19 cellular contexts compared by ENCODE assay signal in the genomic region with DNA sequence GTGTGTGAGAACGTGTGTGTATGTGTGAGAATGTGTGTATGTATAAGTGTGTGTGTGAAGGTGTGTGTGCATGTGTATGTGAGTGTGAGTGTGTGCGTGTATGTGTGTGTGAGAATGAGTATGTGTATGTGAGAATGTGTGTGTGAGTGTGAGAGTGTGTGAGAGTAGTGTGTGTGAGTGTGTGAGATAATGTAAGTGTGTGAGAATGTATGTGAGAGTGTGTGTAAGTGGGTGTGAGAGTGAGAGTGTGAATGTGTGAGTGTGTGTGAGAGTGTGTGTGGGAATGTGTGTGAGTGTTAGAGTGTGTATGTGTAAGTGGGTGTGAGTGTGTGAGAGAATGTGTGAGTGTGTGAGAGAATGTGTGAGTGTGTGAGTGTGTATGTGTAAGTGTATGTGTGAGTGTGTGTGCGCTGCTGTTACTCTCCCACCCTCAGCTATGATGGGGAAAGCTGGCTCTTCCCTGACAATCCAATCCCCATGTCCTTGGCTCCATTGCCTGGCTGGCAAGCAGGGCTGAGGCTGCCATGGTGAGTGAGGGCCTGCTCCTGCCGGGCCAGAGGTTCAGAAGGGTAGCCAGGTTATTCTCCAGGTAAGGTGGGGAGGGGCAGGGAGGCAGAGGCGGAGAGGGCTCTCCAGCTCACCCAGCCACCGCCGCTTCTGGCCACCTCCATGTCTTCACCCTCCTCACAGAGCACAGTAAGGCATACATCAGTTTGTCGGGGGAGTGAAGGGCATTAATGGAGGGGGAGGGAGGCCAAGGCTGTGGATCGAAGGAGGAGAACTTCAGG.
A peak's percentile ranks its signal among the peaks of the same experiment; 100 is the strongest.
DNase-seq lines count a peak whose midpoint lies in the region; ATAC-seq, FAIRE-seq and TF ChIP-seq lines count a peak whose summit lies in the region.
"Had no signal": no experiment of that assay in that cellular context is flagged by ENCODE, and none has a peak within 500 bp of the region (broad histone marks: within the 10 kb centered on the region; RNA-seq: fewer than 3 reads in every experiment).

No MANE protein-coding gene starts in this region.

- H2AK5ac ChIP-seq in IMR-90 (ENCODE audit: low read depth, low read length) (no peak overlapping the region), H1 (ENCODE audit: low read depth, low read length) (peak overlapping the region; percentile 99), trophoblast cell (ENCODE audit: low read length) (no peak overlapping the region)

- H4K12ac ChIP-seq in trophoblast cell (ENCODE audit: low read depth, low read length) = no peak overlapping the region

- H2BK12ac ChIP-seq in H1 (ENCODE audit: low read depth, low read length) (peak overlapping the region; percentile 90; the same call in 1 of the 2 replicates), trophoblast cell (ENCODE audit: low read length) (no peak overlapping the region)

- in situ Hi-C loops in IMR-90 (cut with MboI; ENCODE audit: low sequenced_read_pairs) = no loop called here

- H3K23ac ChIP-seq in IMR-90 (ENCODE audit: low read depth, low read length) (no peak overlapping the region), H1 (ENCODE audit: insufficient read length) (no peak overlapping the region), trophoblast cell (ENCODE audit: low read length) (peak overlapping the region; percentile 23)

- TF ChIP-seq POLR2A in IMR-90 (IDR thresholded peaks at IDR 0.05; ENCODE audit: low read depth, low read length) = no peak
- TF ChIP-seq POLR2A in H1 (IDR thresholded peaks at IDR 0.05; ENCODE audit: control extremely low read depth in 1 of 2, low read depth in 2 of 2, low read length in 2 of 2) = no peak

- H3K9ac ChIP-seq in IMR-90 (ENCODE audit: low read depth, low read length) (no peak overlapping the region), H1 (replicated peaks in 1 of 4; ENCODE audit: extremely low read depth in 1 of 4, low read depth in 3 of 4, low read length in 3 of 4) (peak overlapping the region in 1 of 4 experiments; percentile 11; a peak in 1 of 7 replicates), trophoblast cell (ENCODE audit: low read length) (no peak overlapping the region)
- H3K9ac ChIP-seq: BLaER1, GM23248 had no signal

- no peak for DNase-seq in GM18507 (ENCODE audit: extremely low spot score, insufficient read length, low read depth)
- no peak for DNase-seq in IMR-90
- no peak for DNase-seq in H1 (ENCODE audit: low read depth in 1 of 2, low spot score in 2 of 2)
- no peak for DNase-seq in trophoblast cell
- DNase-seq in DMS 273 (lab: John Stamatoyannopoulos, UW; ENCODE audit: unreplicated experiment) = no peak
- DNase-seq in NCI-H2196 (lab: John Stamatoyannopoulos, UW; ENCODE audit: unreplicated experiment) = no peak
- DNase-seq in head of caudate nucleus = no peak
- DNase-seq: 8988T; CD4-positive, alpha-beta memory T cell; DMS79 treated with DMSO at 0.1 percent for 48 hours; GF-D8; GM23248; HCEC 1CT; HFFc6; KBM-7 had no signal

- H2BK15ac ChIP-seq in IMR-90 (ENCODE audit: low read depth, low read length) = no peak overlapping the region
- no peak overlapping the region for H2BK15ac ChIP-seq in H1 (ENCODE audit: low read length)

- H4K8ac ChIP-seq in IMR-90 (ENCODE audit: low read depth in 2 of 2, low read length in 2 of 2) (no peak overlapping the region), H1 (ENCODE audit: extremely low read depth, insufficient read depth, low read length) (no peak overlapping the region), trophoblast cell (ENCODE audit: low read depth, low read length) (no peak overlapping the region)

- H3K36me3 ChIP-seq in IMR-90 (ENCODE audit: control insufficient read depth, insufficient read depth, low read length) (no peaks in the 10 kb centered on the region), H1 (ENCODE audit: control insufficient read depth in 2 of 4, insufficient read depth in 4 of 4, low read length in 3 of 4) (no peaks in the 10 kb centered on the region; a peak in 1 of 8 replicates), trophoblast cell (ENCODE audit: control insufficient read depth in 1 of 2, insufficient read depth in 2 of 2, low read length in 2 of 2) (no peaks in the 10 kb centered on the region)
- H3K36me3 ChIP-seq: BLaER1 had no signal

- H2AK9ac ChIP-seq in IMR-90 (replicated peaks; ENCODE audit: low read depth, low read length, poor library complexity) = peak overlapping the region; percentile 16

- H4K20me1 ChIP-seq in IMR-90 (ENCODE audit: insufficient read depth, low read length) (no peaks in the 10 kb centered on the region), H1 (replicated peaks in 1 of 2; ENCODE audit: control insufficient read depth in 1 of 2, insufficient read depth in 2 of 2, low read length in 2 of 2) (peaks cover 0 to 9% of the 10 kb centered on the region in 2 experiments)
- H4K20me1 ChIP-seq: BLaER1 had no signal

- no peak overlapping the region for H3K14ac ChIP-seq in IMR-90 (replicated peaks; ENCODE audit: low read depth, low read length)
- H3K14ac ChIP-seq in H1 (ENCODE audit: insufficient read length) = no peak overlapping the region
- H3K14ac ChIP-seq in trophoblast cell (ENCODE audit: low read length) = no peak overlapping the region

- H2AFZ ChIP-seq in IMR-90 (replicated peaks; ENCODE audit: low read length, poor library complexity) (peak overlapping the region; percentile 23), H1 (ENCODE audit: low read length) (no peak overlapping the region), trophoblast cell (ENCODE audit: insufficient read depth, low read length, poor library complexity) (no peak overlapping the region)
- H2AFZ ChIP-seq: GM23248 had no signal

- 73% methylated on average over 2 of the region's 9 CpGs; no CpG with 5 or more reads in 1 of the 2 experiments for WGBS in IMR-90 (ENCODE audit: extremely low coverage in 2 of 2, insufficient read length in 1 of 2), 2 experiments
- 77 to 100% methylated on average over 2 to 9 of the region's 9 CpGs for WGBS in H1 (ENCODE audit: extremely low coverage in 1 of 2, insufficient coverage in 1 of 2, insufficient read length in 1 of 2, insufficient replicate concordance in 2 of 2, low coverage in 1 of 2, low lambda C conversion rate in 2 of 2, missing lambda C conversion rate in 1 of 2), 2 experiments
- WGBS in trophoblast cell (ENCODE audit: extremely low coverage, insufficient coverage, insufficient read length) = 100% methylated on average over 2 of the region's 9 CpGs

- dilution Hi-C loops in IMR-90 (cut with HindIII; ENCODE audit: low sequenced_read_pairs, unreplicated experiment) = no loop called here

- H3K4me1 ChIP-seq in IMR-90 (ENCODE audit: control insufficient read depth, insufficient read depth, low read length) = no peaks in the 10 kb centered on the region
- no peaks in the 10 kb centered on the region for H3K4me1 ChIP-seq in H1 (replicated peaks in 1 of 4; ENCODE audit: control insufficient read depth in 3 of 4, insufficient read depth in 4 of 4, low read length in 3 of 4)
- H3K4me1 ChIP-seq in trophoblast cell (ENCODE audit: control insufficient read depth in 1 of 2, insufficient read depth in 2 of 2, low read length in 2 of 2) = no peaks in the 10 kb centered on the region
- H3K4me1 ChIP-seq: BLaER1 had no signal

- H4K5ac ChIP-seq in IMR-90 (ENCODE audit: low read depth, low read length) (no peak overlapping the region), H1 (ENCODE audit: insufficient read length, low read depth, low read length) (no peak overlapping the region)

- H3K79me2 ChIP-seq in H1 (ENCODE audit: control insufficient read depth in 1 of 2, insufficient read depth in 2 of 2, low read length in 2 of 2) = no peaks in the 10 kb centered on the region; a peak in 2 of 4 replicates
- no peaks in the 10 kb centered on the region for H3K79me2 ChIP-seq in trophoblast cell (ENCODE audit: control insufficient read depth, insufficient read depth, low read length, poor library complexity)

- TF ChIP-seq RAD21 in IMR-90 (IDR thresholded peaks at IDR 0.05; ENCODE audit: low read length) (no peak), H1 (IDR thresholded peaks at IDR 0.05 in 1 of 2, conservative IDR thresholded peaks at IDR 0.05 in 1 of 2; ENCODE audit: low read depth in 2 of 2, low read length in 2 of 2) (no peak)

- no peak overlapping the region for H3K27ac ChIP-seq in IMR-90 (ENCODE audit: insufficient read depth, low read length)
- no peak overlapping the region for H3K27ac ChIP-seq in H1 (ENCODE audit: low read depth, low read length)
- H3K27ac ChIP-seq in trophoblast cell (ENCODE audit: low read depth, low read length) = no peak overlapping the region
- H3K27ac ChIP-seq: BLaER1, GM23248 had no signal

- peaks cover 10% of the 10 kb centered on the region for H3K23me2 ChIP-seq in H1 (ENCODE audit: low read depth, low read length)

- POLR2A ChIA-PET in IMR-90 (lab: Charles Lee; ENCODE audit: unreplicated experiment) = no interaction called here
- POLR2A ChIA-PET in H1 (lab: Charles Lee; ENCODE audit: partially characterized antibody) = no interaction called here

- H3K18ac ChIP-seq in IMR-90 (ENCODE audit: low read depth, low read length) = no peak overlapping the region
- H3K18ac ChIP-seq in H1 (ENCODE audit: extremely low read depth, low read length) = no peak overlapping the region; the same call in 1 of the 2 replicates
- H3K18ac ChIP-seq in trophoblast cell (ENCODE audit: low read length) = no peak overlapping the region

- no peak overlapping the region for H3K4ac ChIP-seq in IMR-90 (ENCODE audit: low read depth, low read length)
- H3K4ac ChIP-seq in H1 (replicated peaks; ENCODE audit: insufficient read length, low read depth, low read length) = no peak overlapping the region
- H3K4ac ChIP-seq in trophoblast cell (ENCODE audit: low read depth, low read length) = no peak overlapping the region

- TF ChIP-seq EP300 in H1 (IDR thresholded peaks at IDR 0.05; ENCODE audit: borderline replicate concordance in 1 of 2, low read depth in 2 of 2, low read length in 2 of 2) = no peak

- H4K91ac ChIP-seq in IMR-90 (ENCODE audit: insufficient read depth, low read depth, low read length) = no peak overlapping the region
- H4K91ac ChIP-seq in H1 (replicated peaks; ENCODE audit: insufficient read length, low read length) = peak overlapping the region; percentile 4
- no peak overlapping the region for H4K91ac ChIP-seq in trophoblast cell (ENCODE audit: low read depth, low read length)

- no peak overlapping the region for H3K4me3 ChIP-seq in IMR-90 (ENCODE audit: insufficient read depth, low read depth, low read length)
- H3K4me3 ChIP-seq in H1 (ENCODE audit: extremely low read depth in 1 of 4, insufficient read depth in 2 of 4, low read depth in 3 of 4, low read length in 4 of 4) = no peak overlapping the region
- H3K4me3 ChIP-seq in trophoblast cell (ENCODE audit: low read depth, low read length) = no peak overlapping the region
- H3K4me3 ChIP-seq: BLaER1, GM23248 had no signal

- no peaks in the 10 kb centered on the region for H3K9me1 ChIP-seq in IMR-90 (ENCODE audit: insufficient read depth, low read length)

- FAIRE-seq in GM18507 (lab: Jason Lieb, UNC) (peak; percentile 21), H1 (lab: Jason Lieb, UNC) (no peak)
- FAIRE-seq: GM19239, H54 had no signal

- intact Hi-C loops in IMR-90 (cut with micrococcal nuclease) = no loop called here
- intact Hi-C loops in head of caudate nucleus (cut with DNase I) = no loop called here

- H3K9me3 ChIP-seq in IMR-90 (ENCODE audit: control insufficient read depth, insufficient read depth, low read length) (no peaks in the 10 kb centered on the region), H1 (ENCODE audit: insufficient read depth in 2 of 2, low read depth in 1 of 2, low read length in 1 of 2) (peaks cover 0 to 5% of the 10 kb centered on the region in 2 experiments; a peak in 1 of 4 replicates), trophoblast cell (ENCODE audit: insufficient read depth, low read depth, low read length) (no peaks in the 10 kb centered on the region)
- H3K9me3 ChIP-seq: BLaER1 had no signal

- H3K56ac ChIP-seq in IMR-90 (ENCODE audit: extremely low read depth, insufficient read depth, low read length) = no peak overlapping the region
- H3K56ac ChIP-seq in H1 (replicated peaks; ENCODE audit: insufficient read length, low read depth, low read length) = peak overlapping the region; percentile 99

- peak overlapping the region; percentile 90 for H2BK5ac ChIP-seq in IMR-90 (ENCODE audit: low read depth, low read length, poor library complexity, severe bottlenecking)
- H2BK5ac ChIP-seq in H1 (ENCODE audit: low read depth, low read length) = peak overlapping the region; percentile 55
- no peak overlapping the region for H2BK5ac ChIP-seq in trophoblast cell (ENCODE audit: low read depth, low read length, poor library complexity)

- H3K27me3 ChIP-seq in IMR-90 (ENCODE audit: control insufficient read depth, insufficient read depth, low read length) = peaks cover 25% of the 10 kb centered on the region
- H3K27me3 ChIP-seq in H1 (replicated peaks in 1 of 4; ENCODE audit: control insufficient read depth in 3 of 4, extremely low read depth in 1 of 4, insufficient read depth in 3 of 4, low read length in 3 of 4) = peaks cover 0 to 3% (median under 1%) of the 10 kb centered on the region in 4 experiments; a peak in 3 of 7 replicates
- H3K27me3 ChIP-seq in trophoblast cell (ENCODE audit: insufficient read depth, low read length) = peaks cover 2% of the 10 kb centered on the region
- H3K27me3 ChIP-seq: BLaER1 had no signal

- H3K4me2 ChIP-seq in IMR-90 (ENCODE audit: low read depth, low read length) = no peak overlapping the region
- no peak overlapping the region for H3K4me2 ChIP-seq in H1 (ENCODE audit: insufficient read depth in 1 of 2, low read depth in 2 of 2, low read length in 2 of 2)
- no peak overlapping the region for H3K4me2 ChIP-seq in trophoblast cell (ENCODE audit: low read length)
- H3K4me2 ChIP-seq: BLaER1 had no signal

- TF ChIP-seq CTCF in IMR-90 (conservative IDR thresholded peaks at IDR 0.05; ENCODE audit: low read depth, low read length) (no peak), H1 (IDR thresholded peaks at IDR 0.05; ENCODE audit: control extremely low read depth in 1 of 3, insufficient read depth in 1 of 3, low read depth in 1 of 3, low read length in 3 of 3) (no peak)

- H2BK120ac ChIP-seq in IMR-90 (ENCODE audit: low read depth, low read length) (no peak overlapping the region), H1 (replicated peaks; ENCODE audit: low read depth, low read length) (no peak overlapping the region), trophoblast cell (ENCODE audit: insufficient read depth, low read length, poor library complexity) (no peak overlapping the region)

- no TSS peak for BruUV-seq in IMR-90 (replicated peaks; lab: Mats Ljungman, UMichigan)

- CTCF ChIA-PET in IMR-90 (lab: Yijun Ruan, JAX) = no interaction called here
- CTCF ChIA-PET in H1 (lab: Charles Lee; ENCODE audit: partially characterized antibody) = interaction anchor here (1.0 kb wide), 1 partner anchor 41 kb away, joined by 3 read pairs; no protein-coding TSS in a partner anchor

- H3K79me1 ChIP-seq in IMR-90 (ENCODE audit: low read depth in 1 of 2, low read length in 2 of 2) (no peaks in the 10 kb centered on the region), H1 (ENCODE audit: low read depth, low read length) (no peaks in the 10 kb centered on the region), trophoblast cell (ENCODE audit: low read length) (no peaks in the 10 kb centered on the region)

- no peak overlapping the region for H2BK20ac ChIP-seq in IMR-90 (ENCODE audit: low read depth, low read length)
- H2BK20ac ChIP-seq in H1 (ENCODE audit: low read length) = no peak overlapping the region

- ATAC-seq in IMR-90 (ENCODE audit: low read depth) = no peak
- no peak for ATAC-seq in activated CD4-positive, CD25-positive, alpha-beta regulatory T cell treated with anti-CD3 and anti-CD28 coated beads, Interleukin-2, amount 50 U/mL, for 24 hours
